Comparison of ENCODE assay signal across 1 cellular context in genomic region chr22:38468761-38469305, GRCh38.
TF ChIP-seq lines count a peak whose summit lies in the region.

No MANE protein-coding gene starts in this region.

TF ChIP-seq in SK-N-SH, 30 proteins besides CTCF, POLR2A, EP300 and RAD21 (continued from another document):
- TF ChIP-seq USF2 (IDR thresholded peaks at IDR 0.05; ENCODE audit: borderline replicate concordance, low read depth, low read length) (no peak), MXI1 (IDR thresholded peaks at IDR 0.05; ENCODE audit: low read depth, low read length) (no peak), CHD2 (IDR thresholded peaks at IDR 0.05; ENCODE audit: low read length, partially characterized antibody) (no peak), SMC3 (IDR thresholded peaks at IDR 0.05; ENCODE audit: low read depth, low read length) (no peak), FOSL2 (IDR thresholded peaks at IDR 0.05; ENCODE audit: borderline replicate concordance, low read depth) (no peak)
- TF ChIP-seq, protein P1, sequence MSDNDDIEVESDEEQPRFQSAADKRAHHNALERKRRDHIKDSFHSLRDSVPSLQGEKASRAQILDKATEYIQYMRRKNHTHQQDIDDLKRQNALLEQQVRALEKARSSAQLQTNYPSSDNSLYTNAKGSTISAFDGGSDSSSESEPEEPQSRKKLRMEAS (IDR thresholded peaks at IDR 0.05; ENCODE audit: low read depth): no peak
